1 cellular context compared by ENCODE assay signal in the genomic region with DNA sequence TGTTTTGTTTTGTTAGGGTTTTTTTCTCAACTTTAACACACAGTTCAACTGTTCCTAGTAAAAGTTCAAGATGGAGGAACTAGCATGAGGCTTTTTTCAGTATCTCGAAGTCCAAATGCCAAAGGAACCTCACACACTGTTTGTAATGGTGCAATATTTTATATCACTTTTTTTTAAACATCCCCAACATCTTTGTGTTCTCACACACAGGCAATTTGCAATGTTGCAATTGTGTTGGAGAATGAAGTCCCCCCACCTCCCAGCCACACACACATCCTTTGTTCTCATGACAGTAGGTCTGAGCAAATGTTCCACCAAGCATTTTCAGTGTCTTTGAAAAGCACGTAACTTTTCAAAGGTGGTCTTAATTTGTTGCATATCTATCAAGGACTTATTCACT.
TF ChIP-seq lines count a peak whose summit lies in the region.

No MANE protein-coding gene starts in this region.

TF ChIP-seq in SK-N-SH treated with all-trans-retinoic acid at 6 μM for 48 hours, 23 proteins besides CTCF, POLR2A, EP300 and RAD21 (continued from another document):
- TF ChIP-seq ZNF70 (CRISPR knock-in tag; IDR thresholded peaks at IDR 0.05) (no peak), ZNF565 (CRISPR knock-in tag; conservative IDR thresholded peaks at IDR 0.05; ENCODE audit: low read depth) (no peak), ZC3H10 (CRISPR knock-in tag; IDR thresholded peaks at IDR 0.05) (no peak), GLIS3 (CRISPR knock-in tag; IDR thresholded peaks at IDR 0.05) (no peak), RARB (CRISPR knock-in tag; IDR thresholded peaks at IDR 0.05) (no peak), CSDC2 (CRISPR knock-in tag; IDR thresholded peaks at IDR 0.05) (no peak), TCF4 (CRISPR knock-in tag; IDR thresholded peaks at IDR 0.05; ENCODE audit: borderline replicate concordance) (no peak), ESRRG (CRISPR knock-in tag; IDR thresholded peaks at IDR 0.05) (no peak), SNAI2 (CRISPR knock-in tag; IDR thresholded peaks at IDR 0.05) (peak; percentile 51; the same call in 1 of the 2 replicates)
- TF ChIP-seq, protein P1, sequence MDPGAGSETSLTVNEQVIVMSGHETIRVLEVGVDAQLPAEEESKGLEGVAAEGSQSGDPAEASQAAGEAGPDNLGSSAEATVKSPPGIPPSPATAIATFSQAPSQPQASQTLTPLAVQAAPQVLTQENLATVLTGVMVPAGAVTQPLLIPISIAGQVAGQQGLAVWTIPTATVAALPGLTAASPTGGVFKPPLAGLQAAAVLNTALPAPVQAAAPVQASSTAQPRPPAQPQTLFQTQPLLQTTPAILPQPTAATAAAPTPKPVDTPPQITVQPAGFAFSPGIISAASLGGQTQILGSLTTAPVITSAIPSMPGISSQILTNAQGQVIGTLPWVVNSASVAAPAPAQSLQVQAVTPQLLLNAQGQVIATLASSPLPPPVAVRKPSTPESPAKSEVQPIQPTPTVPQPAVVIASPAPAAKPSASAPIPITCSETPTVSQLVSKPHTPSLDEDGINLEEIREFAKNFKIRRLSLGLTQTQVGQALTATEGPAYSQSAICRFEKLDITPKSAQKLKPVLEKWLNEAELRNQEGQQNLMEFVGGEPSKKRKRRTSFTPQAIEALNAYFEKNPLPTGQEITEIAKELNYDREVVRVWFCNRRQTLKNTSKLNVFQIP (CRISPR knock-in tag; IDR thresholded peaks at IDR 0.05; ENCODE audit: borderline replicate concordance, low read depth), result 0 out of 2 replicates have a peak, but pooled peaks have one; percentile 23
- TF ChIP-seq, protein P2, sequence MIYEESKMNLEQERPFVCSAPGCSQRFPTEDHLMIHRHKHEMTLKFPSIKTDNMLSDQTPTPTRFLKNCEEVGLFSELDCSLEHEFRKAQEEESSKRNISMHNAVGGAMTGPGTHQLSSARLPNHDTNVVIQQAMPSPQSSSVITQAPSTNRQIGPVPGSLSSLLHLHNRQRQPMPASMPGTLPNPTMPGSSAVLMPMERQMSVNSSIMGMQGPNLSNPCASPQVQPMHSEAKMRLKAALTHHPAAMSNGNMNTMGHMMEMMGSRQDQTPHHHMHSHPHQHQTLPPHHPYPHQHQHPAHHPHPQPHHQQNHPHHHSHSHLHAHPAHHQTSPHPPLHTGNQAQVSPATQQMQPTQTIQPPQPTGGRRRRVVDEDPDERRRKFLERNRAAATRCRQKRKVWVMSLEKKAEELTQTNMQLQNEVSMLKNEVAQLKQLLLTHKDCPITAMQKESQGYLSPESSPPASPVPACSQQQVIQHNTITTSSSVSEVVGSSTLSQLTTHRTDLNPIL (CRISPR knock-in tag; IDR thresholded peaks at IDR 0.05; ENCODE audit: low read depth), result no peak
- TF ChIP-seq, protein P3, sequence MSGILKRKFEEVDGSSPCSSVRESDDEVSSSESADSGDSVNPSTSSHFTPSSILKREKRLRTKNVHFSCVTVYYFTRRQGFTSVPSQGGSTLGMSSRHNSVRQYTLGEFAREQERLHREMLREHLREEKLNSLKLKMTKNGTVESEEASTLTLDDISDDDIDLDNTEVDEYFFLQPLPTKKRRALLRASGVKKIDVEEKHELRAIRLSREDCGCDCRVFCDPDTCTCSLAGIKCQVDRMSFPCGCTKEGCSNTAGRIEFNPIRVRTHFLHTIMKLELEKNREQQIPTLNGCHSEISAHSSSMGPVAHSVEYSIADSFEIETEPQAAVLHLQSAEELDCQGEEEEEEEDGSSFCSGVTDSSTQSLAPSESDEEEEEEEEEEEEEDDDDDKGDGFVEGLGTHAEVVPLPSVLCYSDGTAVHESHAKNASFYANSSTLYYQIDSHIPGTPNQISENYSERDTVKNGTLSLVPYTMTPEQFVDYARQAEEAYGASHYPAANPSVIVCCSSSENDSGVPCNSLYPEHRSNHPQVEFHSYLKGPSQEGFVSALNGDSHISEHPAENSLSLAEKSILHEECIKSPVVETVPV (CRISPR knock-in tag; IDR thresholded peaks at IDR 0.05), result no peak
TF ChIP-seq in SK-N-SH treated with all-trans-retinoic acid at 6 μM for 48 hours: peak in this region for 2.
